1 cellular context compared by ENCODE assay signal in the genomic region with DNA sequence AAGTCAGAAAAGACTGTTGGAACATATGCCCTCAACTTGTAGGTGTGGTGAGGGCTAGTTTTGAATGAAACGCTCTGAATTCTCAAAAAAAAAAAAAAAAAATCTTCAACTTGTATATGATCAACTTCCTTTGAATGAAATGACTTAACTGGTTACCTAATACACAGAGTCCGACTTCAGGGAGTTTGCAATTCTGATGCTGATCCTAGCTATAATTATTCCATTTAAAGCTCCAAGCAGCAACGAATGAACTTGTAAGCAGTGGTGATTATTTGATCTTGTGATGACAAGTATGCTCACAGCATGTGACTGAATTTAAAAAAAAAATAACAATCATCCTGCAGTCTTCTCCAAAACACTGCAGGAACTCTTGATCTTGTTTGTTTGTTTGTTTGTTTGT.
TF ChIP-seq lines count a peak whose summit lies in the region.

No MANE protein-coding gene starts in this region.

TF ChIP-seq in GM23338, 12 proteins besides CTCF, POLR2A, EP300 and RAD21 (continued from another document):
- TF ChIP-seq, protein P1, sequence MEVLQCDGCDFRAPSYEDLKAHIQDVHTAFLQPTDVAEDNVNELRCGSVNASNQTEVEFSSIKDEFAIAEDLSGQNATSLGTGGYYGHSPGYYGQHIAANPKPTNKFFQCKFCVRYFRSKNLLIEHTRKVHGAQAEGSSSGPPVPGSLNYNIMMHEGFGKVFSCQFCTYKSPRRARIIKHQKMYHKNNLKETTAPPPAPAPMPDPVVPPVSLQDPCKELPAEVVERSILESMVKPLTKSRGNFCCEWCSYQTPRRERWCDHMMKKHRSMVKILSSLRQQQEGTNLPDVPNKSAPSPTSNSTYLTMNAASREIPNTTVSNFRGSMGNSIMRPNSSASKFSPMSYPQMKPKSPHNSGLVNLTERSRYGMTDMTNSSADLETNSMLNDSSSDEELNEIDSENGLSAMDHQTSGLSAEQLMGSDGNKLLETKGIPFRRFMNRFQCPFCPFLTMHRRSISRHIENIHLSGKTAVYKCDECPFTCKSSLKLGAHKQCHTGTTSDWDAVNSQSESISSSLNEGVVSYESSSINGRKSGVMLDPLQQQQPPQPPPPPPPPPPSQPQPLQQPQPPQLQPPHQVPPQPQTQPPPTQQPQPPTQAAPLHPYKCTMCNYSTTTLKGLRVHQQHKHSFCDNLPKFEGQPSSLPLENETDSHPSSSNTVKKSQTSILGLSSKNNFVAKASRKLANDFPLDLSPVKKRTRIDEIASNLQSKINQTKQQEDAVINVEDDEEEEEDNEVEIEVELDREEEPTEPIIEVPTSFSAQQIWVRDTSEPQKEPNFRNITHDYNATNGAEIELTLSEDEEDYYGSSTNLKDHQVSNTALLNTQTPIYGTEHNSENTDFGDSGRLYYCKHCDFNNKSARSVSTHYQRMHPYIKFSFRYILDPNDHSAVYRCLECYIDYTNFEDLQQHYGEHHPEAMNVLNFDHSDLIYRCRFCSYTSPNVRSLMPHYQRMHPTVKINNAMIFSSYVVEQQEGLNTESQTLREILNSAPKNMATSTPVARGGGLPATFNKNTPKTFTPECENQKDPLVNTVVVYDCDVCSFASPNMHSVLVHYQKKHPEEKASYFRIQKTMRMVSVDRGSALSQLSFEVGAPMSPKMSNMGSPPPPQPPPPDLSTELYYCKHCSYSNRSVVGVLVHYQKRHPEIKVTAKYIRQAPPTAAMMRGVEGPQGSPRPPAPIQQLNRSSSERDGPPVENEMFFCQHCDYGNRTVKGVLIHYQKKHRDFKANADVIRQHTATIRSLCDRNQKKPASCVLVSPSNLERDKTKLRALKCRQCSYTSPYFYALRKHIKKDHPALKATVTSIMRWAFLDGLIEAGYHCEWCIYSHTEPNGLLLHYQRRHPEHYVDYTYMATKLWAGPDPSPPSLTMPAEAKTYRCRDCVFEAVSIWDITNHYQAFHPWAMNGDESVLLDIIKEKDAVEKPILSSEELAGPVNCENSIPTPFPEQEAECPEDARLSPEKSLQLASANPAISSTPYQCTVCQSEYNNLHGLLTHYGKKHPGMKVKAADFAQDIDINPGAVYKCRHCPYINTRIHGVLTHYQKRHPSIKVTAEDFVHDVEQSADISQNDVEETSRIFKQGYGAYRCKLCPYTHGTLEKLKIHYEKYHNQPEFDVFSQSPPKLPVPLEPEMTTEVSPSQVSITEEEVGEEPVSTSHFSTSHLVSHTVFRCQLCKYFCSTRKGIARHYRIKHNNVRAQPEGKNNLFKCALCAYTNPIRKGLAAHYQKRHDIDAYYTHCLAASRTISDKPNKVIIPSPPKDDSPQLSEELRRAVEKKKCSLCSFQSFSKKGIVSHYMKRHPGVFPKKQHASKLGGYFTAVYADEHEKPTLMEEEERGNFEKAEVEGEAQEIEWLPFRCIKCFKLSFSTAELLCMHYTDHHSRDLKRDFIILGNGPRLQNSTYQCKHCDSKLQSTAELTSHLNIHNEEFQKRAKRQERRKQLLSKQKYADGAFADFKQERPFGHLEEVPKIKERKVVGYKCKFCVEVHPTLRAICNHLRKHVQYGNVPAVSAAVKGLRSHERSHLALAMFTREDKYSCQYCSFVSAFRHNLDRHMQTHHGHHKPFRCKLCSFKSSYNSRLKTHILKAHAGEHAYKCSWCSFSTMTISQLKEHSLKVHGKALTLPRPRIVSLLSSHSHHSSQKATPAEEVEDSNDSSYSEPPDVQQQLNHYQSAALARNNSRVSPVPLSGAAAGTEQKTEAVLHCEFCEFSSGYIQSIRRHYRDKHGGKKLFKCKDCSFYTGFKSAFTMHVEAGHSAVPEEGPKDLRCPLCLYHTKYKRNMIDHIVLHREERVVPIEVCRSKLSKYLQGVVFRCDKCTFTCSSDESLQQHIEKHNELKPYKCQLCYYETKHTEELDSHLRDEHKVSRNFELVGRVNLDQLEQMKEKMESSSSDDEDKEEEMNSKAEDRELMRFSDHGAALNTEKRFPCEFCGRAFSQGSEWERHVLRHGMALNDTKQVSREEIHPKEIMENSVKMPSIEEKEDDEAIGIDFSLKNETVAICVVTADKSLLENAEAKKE (CRISPR knock-in tag; IDR thresholded peaks at IDR 0.05) = no peak
- no peak for TF ChIP-seq ZNF331 (CRISPR knock-in tag; IDR thresholded peaks at IDR 0.05; ENCODE audit: low read depth)
- no peak for TF ChIP-seq NANOG (IDR thresholded peaks at IDR 0.05; ENCODE audit: borderline replicate concordance)
- TF ChIP-seq CREB1 (CRISPR knock-in tag; IDR thresholded peaks at IDR 0.05; ENCODE audit: low read depth) = no peak
- TF ChIP-seq, protein P2, sequence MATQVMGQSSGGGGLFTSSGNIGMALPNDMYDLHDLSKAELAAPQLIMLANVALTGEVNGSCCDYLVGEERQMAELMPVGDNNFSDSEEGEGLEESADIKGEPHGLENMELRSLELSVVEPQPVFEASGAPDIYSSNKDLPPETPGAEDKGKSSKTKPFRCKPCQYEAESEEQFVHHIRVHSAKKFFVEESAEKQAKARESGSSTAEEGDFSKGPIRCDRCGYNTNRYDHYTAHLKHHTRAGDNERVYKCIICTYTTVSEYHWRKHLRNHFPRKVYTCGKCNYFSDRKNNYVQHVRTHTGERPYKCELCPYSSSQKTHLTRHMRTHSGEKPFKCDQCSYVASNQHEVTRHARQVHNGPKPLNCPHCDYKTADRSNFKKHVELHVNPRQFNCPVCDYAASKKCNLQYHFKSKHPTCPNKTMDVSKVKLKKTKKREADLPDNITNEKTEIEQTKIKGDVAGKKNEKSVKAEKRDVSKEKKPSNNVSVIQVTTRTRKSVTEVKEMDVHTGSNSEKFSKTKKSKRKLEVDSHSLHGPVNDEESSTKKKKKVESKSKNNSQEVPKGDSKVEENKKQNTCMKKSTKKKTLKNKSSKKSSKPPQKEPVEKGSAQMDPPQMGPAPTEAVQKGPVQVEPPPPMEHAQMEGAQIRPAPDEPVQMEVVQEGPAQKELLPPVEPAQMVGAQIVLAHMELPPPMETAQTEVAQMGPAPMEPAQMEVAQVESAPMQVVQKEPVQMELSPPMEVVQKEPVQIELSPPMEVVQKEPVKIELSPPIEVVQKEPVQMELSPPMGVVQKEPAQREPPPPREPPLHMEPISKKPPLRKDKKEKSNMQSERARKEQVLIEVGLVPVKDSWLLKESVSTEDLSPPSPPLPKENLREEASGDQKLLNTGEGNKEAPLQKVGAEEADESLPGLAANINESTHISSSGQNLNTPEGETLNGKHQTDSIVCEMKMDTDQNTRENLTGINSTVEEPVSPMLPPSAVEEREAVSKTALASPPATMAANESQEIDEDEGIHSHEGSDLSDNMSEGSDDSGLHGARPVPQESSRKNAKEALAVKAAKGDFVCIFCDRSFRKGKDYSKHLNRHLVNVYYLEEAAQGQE (IDR thresholded peaks at IDR 0.05; ENCODE audit: unreplicated experiment) = no peak
